1 cellular context compared by ENCODE assay signal in the genomic region with DNA sequence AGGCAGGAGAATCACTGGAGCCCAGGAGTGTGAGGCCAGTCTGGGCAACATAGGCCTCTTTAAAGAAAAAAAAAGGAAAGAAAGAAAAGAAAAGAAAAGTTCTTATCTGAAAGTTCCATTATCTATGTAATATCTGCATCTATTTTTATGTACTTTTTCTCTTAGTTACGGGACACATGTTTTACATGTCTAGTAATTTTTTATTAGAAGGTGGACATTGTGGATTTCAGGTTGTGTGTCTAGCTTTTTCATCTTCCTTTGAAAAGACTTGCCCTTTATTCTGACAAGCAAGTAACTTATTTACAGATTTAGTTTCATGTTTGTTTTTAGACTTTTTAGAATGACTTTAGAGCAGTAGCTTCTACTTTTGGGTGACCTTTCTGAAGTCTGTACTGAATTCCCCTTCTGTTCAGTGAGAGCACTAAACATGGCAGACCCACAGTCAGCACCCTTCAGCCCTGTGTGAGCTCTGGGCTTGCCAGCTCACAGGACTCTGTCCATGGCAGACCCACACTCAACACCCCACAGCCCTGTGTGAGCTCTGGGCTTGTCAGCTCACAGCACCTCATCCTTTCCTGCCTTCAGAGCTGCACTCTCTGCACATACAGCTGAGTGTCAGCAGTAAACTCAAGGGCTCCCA.
TF ChIP-seq lines count a peak whose summit lies in the region.

No MANE protein-coding gene starts in this region.

TF ChIP-seq in H1, 55 proteins besides CTCF, POLR2A, EP300 and RAD21 (continued from another document):
- TF ChIP-seq TAF7 (optimal IDR thresholded peaks at IDR 0.05; ENCODE audit: borderline replicate concordance, low read depth, low read length): no peak
- TF ChIP-seq, protein P1, sequence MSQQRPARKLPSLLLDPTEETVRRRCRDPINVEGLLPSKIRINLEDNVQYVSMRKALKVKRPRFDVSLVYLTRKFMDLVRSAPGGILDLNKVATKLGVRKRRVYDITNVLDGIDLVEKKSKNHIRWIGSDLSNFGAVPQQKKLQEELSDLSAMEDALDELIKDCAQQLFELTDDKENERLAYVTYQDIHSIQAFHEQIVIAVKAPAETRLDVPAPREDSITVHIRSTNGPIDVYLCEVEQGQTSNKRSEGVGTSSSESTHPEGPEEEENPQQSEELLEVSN (IDR thresholded peaks at IDR 0.05): no peak
- no peak for TF ChIP-seq SIN3A (conservative IDR thresholded peaks at IDR 0.05 in 1 of 2, IDR thresholded peaks at IDR 0.05 in 1 of 2; ENCODE audit: low read depth in 1 of 2, low read length in 2 of 2)
- TF ChIP-seq YY1 (IDR thresholded peaks at IDR 0.05; ENCODE audit: low read depth, low read length): no peak
- no peak for TF ChIP-seq EZH2 (IDR thresholded peaks at IDR 0.05; ENCODE audit: low read depth, low read length, severe bottlenecking)
TF ChIP-seq in H1: peak in this region for 0.
